In genomic region chr1:34379911-34380310, GRCh38 we compare ENCODE assay signal across 16 cellular contexts.
DNase-seq lines count a peak whose midpoint lies in the region; ATAC-seq and TF ChIP-seq lines count a peak whose summit lies in the region.
"Had no signal": no experiment of that assay in that cellular context is flagged by ENCODE, and none has a peak within 500 bp of the region (broad histone marks: within the 10 kb centered on the region; RNA-seq: fewer than 3 reads in every experiment).

No MANE protein-coding gene starts in this region.

- peaks cover 0 to 37% of the 10 kb centered on the region in 2 donors for H3K27me3 ChIP-seq in left lung
- H3K27me3 ChIP-seq in colonic mucosa, result no peaks in the 10 kb centered on the region
- H3K27me3 ChIP-seq: Peyer's patch had no signal

- TF ChIP-seq CTCF in HEK293 (tag by site-specific recombination; IDR thresholded peaks at IDR 0.05) (no peak), astrocyte of the spinal cord (IDR thresholded peaks at IDR 0.05; ENCODE audit: low read depth, low read length) (no peak), left lung (IDR thresholded peaks at IDR 0.05) (no peak), colonic mucosa (IDR thresholded peaks at IDR 0.05) (no peak)

- ATAC-seq in left lung, result peak; percentile 31
- no peak for ATAC-seq in GM18519 (IDR thresholded peaks at IDR 0.05; ENCODE audit: low FRiP score, unreplicated experiment)
- ATAC-seq: HCT116 had no signal

- H3K4me1 ChIP-seq in HEK293 (ENCODE audit: control insufficient read depth, insufficient read depth, low read length), result peaks cover 13% of the 10 kb centered on the region
- H3K4me1 ChIP-seq in left lung, result no peaks in the 10 kb centered on the region
- no peaks in the 10 kb centered on the region for H3K4me1 ChIP-seq in colonic mucosa
- H3K4me1 ChIP-seq: Peyer's patch had no signal

- H3K36me3 ChIP-seq in HEK293 (ENCODE audit: control insufficient read depth in 2 of 2, insufficient read depth in 1 of 2, low read length in 2 of 2) (no peaks in the 10 kb centered on the region), left lung (no peaks in the 10 kb centered on the region), colonic mucosa (no peaks in the 10 kb centered on the region)
- H3K36me3 ChIP-seq: Peyer's patch had no signal

- peak; percentile 36 for DNase-seq in astrocyte of the spinal cord (ENCODE audit: low read depth, low spot score)
- DNase-seq in left lung, result no peak
- DNase-seq in T-helper 9 cell, result no peak
- no peak for DNase-seq in colonic mucosa
- DNase-seq in G401 (ENCODE audit: low spot score), result no peak
- DNase-seq: Calu3, DMS153, NCI-H1417 treated with DMSO at 0.1 percent for 48 hours, NCI-H226, NCI-H510A, Peyer's patch, SIG-M5 had no signal

- in situ Hi-C loops in astrocyte of the spinal cord (cut with HindIII; ENCODE audit: low sequenced_read_pairs), result no loop called here
- in situ Hi-C loops in G401 (cut with HindIII; ENCODE audit: low sequenced_read_pairs), result no loop called here

- no peak overlapping the region for H3K27ac ChIP-seq in HEK293 (ENCODE audit: extremely low read depth, low read depth, low read length)
- H3K27ac ChIP-seq in left lung, result no peak overlapping the region
- no peak overlapping the region for H3K27ac ChIP-seq in colonic mucosa
- H3K27ac ChIP-seq: Peyer's patch, SK-N-MC had no signal

- H3K4me3 ChIP-seq in HEK293 (ENCODE audit: low read depth, low read length), result no peak overlapping the region
- no peak overlapping the region for H3K4me3 ChIP-seq in astrocyte of the spinal cord (ENCODE audit: low read depth, low read length)
- H3K4me3 ChIP-seq in left lung, result no peak overlapping the region
- no peak overlapping the region for H3K4me3 ChIP-seq in colonic mucosa
- H3K4me3 ChIP-seq: Peyer's patch, SK-N-MC had no signal

- intact Hi-C loops in left lung (cut with DNase I) (no loop called here), colonic mucosa (cut with DNase I) (no loop called here)

- H3K9me3 ChIP-seq in HEK293 (ENCODE audit: control insufficient read depth, insufficient read depth, low read depth, low read length), result no peaks in the 10 kb centered on the region
- H3K9me3 ChIP-seq in left lung, result no peaks in the 10 kb centered on the region
- no peaks in the 10 kb centered on the region for H3K9me3 ChIP-seq in colonic mucosa
- H3K9me3 ChIP-seq: Peyer's patch had no signal

- POLR2A ChIA-PET in HEK293 (lab: Yijun Ruan, JAX), result no interaction called here

- H3K9ac ChIP-seq in colonic mucosa (ENCODE audit: low read depth in 2 of 2, low read length in 2 of 2), result no peak overlapping the region

- CTCF ChIA-PET in HEK293 (lab: Yijun Ruan, JAX), result interaction anchor here (0.7 kb wide), 1 partner anchor 40 kb away, joined by 3 read pairs; no protein-coding TSS in a partner anchor

TF ChIP-seq in HEK293, 187 proteins besides CTCF, POLR2A, EP300 and RAD21:
- TF ChIP-seq BCL11A (tag by site-specific recombination; IDR thresholded peaks at IDR 0.05; ENCODE audit: low read depth) (no peak), ZNF140 (tag by site-specific recombination; IDR thresholded peaks at IDR 0.05) (0 out of 2 replicates have a peak, but pooled peaks have one; percentile 20)
